ENCODE assay signal across 20 cellular contexts in genomic region chr5:67816456-67816855, GRCh38.
A peak's percentile ranks its signal among the peaks of the same experiment; 100 is the strongest.
DNase-seq lines count a peak whose midpoint lies in the region; ATAC-seq and TF ChIP-seq lines count a peak whose summit lies in the region.
"Had no signal": no experiment of that assay in that cellular context is flagged by ENCODE, and none has a peak within 500 bp of the region (broad histone marks: within the 10 kb centered on the region; RNA-seq: fewer than 3 reads in every experiment).

No MANE protein-coding gene starts in this region.

- H3K27me3 ChIP-seq in heart left ventricle (no peaks in the 10 kb centered on the region), iPS-18a (ENCODE audit: control insufficient read depth, insufficient read depth, low read length) (no peaks in the 10 kb centered on the region), BE2C (no peaks in the 10 kb centered on the region)
- H3K27me3 ChIP-seq: gastrocnemius medialis, testis had no signal

- no peaks in the 10 kb centered on the region for H3K36me3 Mint-ChIP-seq in type B pancreatic cell
- H3K36me3 Mint-ChIP-seq: naive thymus-derived CD8-positive, alpha-beta T cell had no signal

- H3K36me3 ChIP-seq in heart left ventricle (no peaks in the 10 kb centered on the region), iPS-18a (ENCODE audit: control insufficient read depth, low read depth, low read length) (no peaks in the 10 kb centered on the region), BE2C (no peaks in the 10 kb centered on the region)
- H3K36me3 ChIP-seq: gastrocnemius medialis had no signal

- intact Hi-C loops in heart left ventricle (cut with DNase I) = loop anchor here in 2 of 10 donors (10.0 kb wide), 2 partner anchors 398 to 408 kb away; partner anchors contain the start of gene PIK3R1 (in 1 of the 2)
- intact Hi-C loops in Right ventricle myocardium superior (cut with DNase I) = no loop called here
- intact Hi-C loops in head of caudate nucleus (cut with DNase I) = no loop called here

- peak overlapping the region; percentile 23 for H3K27ac Mint-ChIP-seq in type B pancreatic cell
- H3K27ac Mint-ChIP-seq: memory B cell; naive thymus-derived CD8-positive, alpha-beta T cell had no signal

- TF ChIP-seq POLR2A in heart left ventricle (IDR thresholded peaks at IDR 0.05) = no peak

- H3K4me1 ChIP-seq in heart left ventricle = peaks cover 0 to 32% (median 26%) of the 10 kb centered on the region in 12 donors
- H3K4me1 ChIP-seq in iPS-18a (ENCODE audit: control insufficient read depth, low read depth, low read length) = no peaks in the 10 kb centered on the region
- no peaks in the 10 kb centered on the region for H3K4me1 ChIP-seq in BE2C

- no peak overlapping the region for H3K4me3 Mint-ChIP-seq in type B pancreatic cell
- H3K4me3 Mint-ChIP-seq: memory B cell; naive thymus-derived CD8-positive, alpha-beta T cell had no signal

- ATAC-seq in heart left ventricle (peak in 1 of 4 donors; percentile 5), Right ventricle myocardium superior (ENCODE audit: poor library complexity) (no peak)
- ATAC-seq: naive thymus-derived CD8-positive, alpha-beta T cell had no signal

- H3K9ac ChIP-seq in iPS-18a (ENCODE audit: low read length) = no peak overlapping the region

- peak overlapping the region in 11 of 12 donors; percentile 4 to 88 (median 68) for H3K27ac ChIP-seq in heart left ventricle
- peak overlapping the region; percentile 48 to 70 for H3K27ac ChIP-seq in coronary artery
- no peak overlapping the region for H3K27ac ChIP-seq in iPS-18a (ENCODE audit: low read length)
- H3K27ac ChIP-seq: PC-9, SK-N-MC had no signal

- H3K9me3 Mint-ChIP-seq in type B pancreatic cell = no peaks in the 10 kb centered on the region
- H3K9me3 Mint-ChIP-seq: memory B cell had no signal

- TF ChIP-seq CTCF in heart left ventricle (IDR thresholded peaks at IDR 0.05) (no peak), coronary artery (IDR thresholded peaks at IDR 0.05) (no peak), type B pancreatic cell (conservative IDR thresholded peaks at IDR 0.05) (no peak), BE2C (IDR thresholded peaks at IDR 0.05; ENCODE audit: low read depth, low read length) (no peak)

- no peaks in the 10 kb centered on the region for H3K27me3 Mint-ChIP-seq in type B pancreatic cell

- DNase-seq in heart left ventricle (no peak), Right ventricle myocardium superior (no peak), coronary artery (ENCODE audit: low spot score) (no peak), type B pancreatic cell (ENCODE audit: extremely low spot score, unreplicated experiment) (no peak), T1000 (lab: John Stamatoyannopoulos, UW) (no peak), BE2C (no peak), head of caudate nucleus (no peak)
- DNase-seq: 8988T; activated CD4-positive, CD25-positive, alpha-beta regulatory T cell treated with anti-CD3 and anti-CD28 coated beads, Interleukin-2, amount 50 U/mL, for 72 hours; amygdala; C1 segment of cervical spinal cord; gastrocnemius medialis; naive thymus-derived CD8-positive, alpha-beta T cell; NCI-H774; stimulated activated CD4-positive, alpha-beta T cell treated with anti-CD3 and anti-CD28 coated beads, Interleukin-12 subunit alpha, Interleukin-12 subunit beta, amount 100 ng/mL, for 4 hours; testis had no signal

- H3K4me1 Mint-ChIP-seq in type B pancreatic cell (ENCODE audit: unreplicated experiment) = peaks cover 8% of the 10 kb centered on the region
- H3K4me1 Mint-ChIP-seq: memory B cell; naive thymus-derived CD8-positive, alpha-beta T cell had no signal

- H3K9me3 ChIP-seq in heart left ventricle = no peaks in the 10 kb centered on the region
- H3K9me3 ChIP-seq in iPS-18a (ENCODE audit: control insufficient read depth, low read depth, low read length) = no peaks in the 10 kb centered on the region
- no peaks in the 10 kb centered on the region; the same call in 1 of the 2 replicates for H3K9me3 ChIP-seq in BE2C
- H3K9me3 ChIP-seq: gastrocnemius medialis, testis had no signal

- H3K4me3 ChIP-seq in heart left ventricle (no peak overlapping the region), coronary artery (no peak overlapping the region), iPS-18a (ENCODE audit: low read length) (peak overlapping the region; percentile 50), BE2C (ENCODE audit: low read depth, low read length) (no peak overlapping the region)
- H3K4me3 ChIP-seq: gastrocnemius medialis, PC-9, SK-N-MC, testis had no signal
